Comparison of ENCODE assay signal across 27 cellular contexts in genomic region chr18:12091742-12092141, GRCh38. TPM values are rescaled to one million over a fixed set of nuclear protein-coding genes. Genes with fewer than 3 reads are reported as not detected.
"Had no signal": no experiment of that assay in that cellular context is flagged by ENCODE, and none has a peak within 500 bp of the region (broad histone marks: within the 10 kb centered on the region; RNA-seq: fewer than 3 reads in every experiment).

No MANE protein-coding gene starts in this region.

- ATAC-seq: activated CD8-positive, alpha-beta T cell treated with anti-CD3 and anti-CD28 coated beads, Interleukin-2, amount 10 ng/mL, durations not matched to agents 7 days and 5 days had no signal

- H3K9me3 ChIP-seq: adrenal gland, breast epithelium, SJCRH30 had no signal

- H3K4me3 Mint-ChIP-seq: activated CD8-positive, alpha-beta T cell treated with anti-CD3 and anti-CD28 coated beads, Interleukin-2, amount 10 ng/mL, durations not matched to agents 7 days and 5 days; activated naive CD8-positive, alpha-beta T cell treated with anti-CD3 and anti-CD28 coated beads, Interleukin-2, amount 10 ng/mL, durations not matched to agents 7 days and 5 days; T-helper 1 cell treated with Interleukin-12 subunit alpha and Interleukin-12 subunit beta and Interleukin-4 antibody, amounts not matched to agents 30 μg/mL and 1 μg/mL, for 36 hours; WTC11 had no signal

- H3K36me3 ChIP-seq: adrenal gland, breast epithelium, SJCRH30 had no signal

- H3K27me3 ChIP-seq: adrenal gland, breast epithelium, SJCRH30 had no signal

- H3K4me2 ChIP-seq: KMS-11 had no signal

- H3K4me1 Mint-ChIP-seq: activated naive CD8-positive, alpha-beta T cell treated with anti-CD3 and anti-CD28 coated beads, Interleukin-2, amount 10 ng/mL, durations not matched to agents 7 days and 5 days; WTC11 had no signal

- H3K27ac Mint-ChIP-seq: activated CD8-positive, alpha-beta T cell treated with anti-CD3 and anti-CD28 coated beads, Interleukin-2, amount 10 ng/mL, durations not matched to agents 7 days and 5 days; activated naive CD8-positive, alpha-beta T cell treated with anti-CD3 and anti-CD28 coated beads, Interleukin-2, amount 10 ng/mL, durations not matched to agents 7 days and 5 days; T-helper 1 cell treated with Interleukin-12 subunit alpha and Interleukin-12 subunit beta and Interleukin-4 antibody, amounts not matched to agents 30 μg/mL and 1 μg/mL, for 36 hours; WTC11 had no signal

- H3K9ac ChIP-seq: KMS-11 had no signal

- DNase-seq: activated CD4-positive, alpha-beta T cell treated with anti-CD3 and anti-CD28 coated beads for 48 hours; activated CD4-positive, alpha-beta T cell treated with anti-CD3 and anti-CD28 coated beads, Interleukin-2, amount 50 U/mL, for 4 hours; activated CD4-positive, CD25-positive, alpha-beta regulatory T cell treated with anti-CD3 and anti-CD28 coated beads, Interleukin-2, amount 50 U/mL, for 72 hours; activated CD8-positive, alpha-beta memory T cell treated with anti-CD3 and anti-CD28 coated beads, Interleukin-2, amount 50 U/mL, for 48 hours; activated CD8-positive, alpha-beta T cell treated with anti-CD3 and anti-CD28 coated beads, Interleukin-2, amount 10 ng/mL, durations not matched to agents 7 days and 5 days; activated naive CD4-positive, alpha-beta T cell treated with anti-CD3 and anti-CD28 coated beads, Interleukin-2, amount 50 U/mL, for 16 hours; activated naive CD8-positive, alpha-beta T cell treated with anti-CD3 and anti-CD28 coated beads, Interleukin-2, amount 10 ng/mL, durations not matched to agents 7 days and 5 days; activated T-cell treated with anti-CD3 and anti-CD28 coated beads, Interleukin-2, amount 50 U/mL, for 1 hour; adrenal gland; anterior cingulate cortex; caudate nucleus; MM.1S; NCI-H1105; NCI-H1436; NCI-H1694 treated with DMSO at 0.1 percent for 48 hours; NCI-H2029 treated with DMSO at 0.1 percent for 48 hours; NCI-H446 treated with DMSO at 0.1 percent for 48 hours; NCI-H524 treated with DMSO at 0.1 percent for 48 hours; NCI-H748 treated with DMSO at 0.1 percent for 48 hours; Right ventricle myocardium superior; SJCRH30; T-helper 9 cell had no signal

- H3K4me1 ChIP-seq: adrenal gland, breast epithelium, SJCRH30 had no signal

- H3K36me3 Mint-ChIP-seq: activated naive CD8-positive, alpha-beta T cell treated with anti-CD3 and anti-CD28 coated beads, Interleukin-2, amount 10 ng/mL, durations not matched to agents 7 days and 5 days; WTC11 had no signal

- H3K4me3 ChIP-seq: adrenal gland, breast epithelium, SJCRH30 had no signal

- H3K27ac ChIP-seq: adrenal gland, breast epithelium, KMS-11, SJCRH30 had no signal

RNA-seq across cellular contexts. Expression of gene ANKRD62, which starts 1.9 kb away (rescaled TPM):
- total RNA-seq: activated CD8-positive, alpha-beta T cell treated with anti-CD3 and anti-CD28 coated beads, Interleukin-2, amount 10 ng/mL, durations not matched to agents 7 days and 5 days; activated naive CD8-positive, alpha-beta T cell treated with anti-CD3 and anti-CD28 coated beads, Interleukin-2, amount 10 ng/mL, durations not matched to agents 7 days and 5 days; adrenal gland; breast epithelium; Right ventricle myocardium superior; RPMI7951; SJCRH30; WTC11 had no signal
